In genomic region chr20:34570859-34571306, GRCh38 we compare ENCODE assay signal across 10 cellular contexts. TPM values are rescaled to one million over a fixed set of nuclear protein-coding genes. Genes with fewer than 3 reads are reported as not detected.
DNase-seq lines count a peak whose midpoint lies in the region; ATAC-seq and TF ChIP-seq lines count a peak whose summit lies in the region.
"Had no signal": no experiment of that assay in that cellular context is flagged by ENCODE, and none has a peak within 500 bp of the region (broad histone marks: within the 10 kb centered on the region; RNA-seq: fewer than 3 reads in every experiment).

No MANE protein-coding gene starts in this region.

- peak overlapping the region; percentile 51 for H3K27ac Mint-ChIP-seq in activated naive CD4-positive, alpha-beta T cell treated with anti-CD3 and anti-CD28 coated beads, Interleukin-2, amount 50 U/mL, for 24 hours
- H3K27ac Mint-ChIP-seq in endodermal cell = peak overlapping the region; percentile 28

- H3K4me3 ChIP-seq in RWPE2 (ENCODE audit: severe bottlenecking) (no peak overlapping the region), endodermal cell (ENCODE audit: low read length) (no peak overlapping the region), smooth muscle cell (no peak overlapping the region), thyroid gland (replicated peaks in 1 of 3) (no peak overlapping the region), BE2C (ENCODE audit: low read depth, low read length) (no peak overlapping the region)

- H3K9me3 ChIP-seq in RWPE2 (ENCODE audit: severe bottlenecking) (no peaks in the 10 kb centered on the region), endodermal cell (ENCODE audit: control insufficient read depth, low read length) (no peaks in the 10 kb centered on the region), smooth muscle cell (replicated peaks; ENCODE audit: low read depth) (no peaks in the 10 kb centered on the region), thyroid gland (no peaks in the 10 kb centered on the region), BE2C (no peaks in the 10 kb centered on the region)

- peak overlapping the region; percentile 23 for H3K4me2 ChIP-seq in smooth muscle cell

- no peak for TF ChIP-seq POLR2A in thyroid gland (IDR thresholded peaks at IDR 0.05)

- H2AFZ ChIP-seq in smooth muscle cell (ENCODE audit: low read depth) = no peak overlapping the region

- H3K27me3 Mint-ChIP-seq in activated naive CD4-positive, alpha-beta T cell treated with anti-CD3 and anti-CD28 coated beads, Interleukin-2, amount 50 U/mL, for 24 hours = no peaks in the 10 kb centered on the region
- H3K27me3 Mint-ChIP-seq in endodermal cell (ENCODE audit: insufficient read depth) = no peaks in the 10 kb centered on the region

- H3K36me3 ChIP-seq in RWPE2 (ENCODE audit: low read depth) (peaks cover 30% of the 10 kb centered on the region), endodermal cell (ENCODE audit: control insufficient read depth, insufficient read depth, low read length) (peaks cover 5% of the 10 kb centered on the region), smooth muscle cell (ENCODE audit: low read depth) (no peaks in the 10 kb centered on the region), thyroid gland (no peaks in the 10 kb centered on the region), BE2C (no peaks in the 10 kb centered on the region)

- no peaks in the 10 kb centered on the region for H3K4me1 ChIP-seq in RWPE2 (ENCODE audit: insufficient read depth, poor library complexity, severe bottlenecking)
- no peaks in the 10 kb centered on the region for H3K4me1 ChIP-seq in endodermal cell (ENCODE audit: control insufficient read depth, insufficient read depth, low read length)
- no peaks in the 10 kb centered on the region for H3K4me1 ChIP-seq in smooth muscle cell (ENCODE audit: low read depth)
- peaks cover 0 to 3% of the 10 kb centered on the region in 2 donors for H3K4me1 ChIP-seq in thyroid gland
- H3K4me1 ChIP-seq in BE2C = peaks cover 7% of the 10 kb centered on the region; the same call in 1 of the 2 replicates

- intact Hi-C loops in thyroid gland (cut with DNase I) = no loop called here

- WGBS in endodermal cell (ENCODE audit: insufficient coverage in 1 of 2, insufficient read length in 1 of 2), 2 experiments = 81 to 94% methylated on average over 3 of the region's 3 CpGs
- WGBS in smooth muscle cell (ENCODE audit: low lambda C conversion rate) = 11% methylated on average over 3 of the region's 3 CpGs
- WGBS in thyroid gland, 2 donors = 58 to 69% methylated on average over 3 of the region's 3 CpGs

- TF ChIP-seq CTCF in RWPE2 (IDR thresholded peaks at IDR 0.05; ENCODE audit: poor library complexity, severe bottlenecking) = no peak
- no peak for TF ChIP-seq CTCF in endodermal cell (conservative IDR thresholded peaks at IDR 0.05)
- TF ChIP-seq CTCF in smooth muscle cell (IDR thresholded peaks at IDR 0.05; ENCODE audit: borderline replicate concordance, insufficient read depth, poor library complexity, severe bottlenecking) = no peak
- TF ChIP-seq CTCF in thyroid gland (IDR thresholded peaks at IDR 0.05) = no peak
- no peak for TF ChIP-seq CTCF in BE2C (IDR thresholded peaks at IDR 0.05; ENCODE audit: low read depth, low read length)

- H3K9me3 Mint-ChIP-seq in activated naive CD4-positive, alpha-beta T cell treated with anti-CD3 and anti-CD28 coated beads, Interleukin-2, amount 50 U/mL, for 24 hours = no peaks in the 10 kb centered on the region
- H3K9me3 Mint-ChIP-seq in endodermal cell = no peaks in the 10 kb centered on the region

- H3K9ac ChIP-seq in endodermal cell (ENCODE audit: extremely low read depth, low read length, poor library complexity, severe bottlenecking) (no peak overlapping the region), smooth muscle cell (ENCODE audit: low read depth) (no peak overlapping the region)

- peaks cover 3% of the 10 kb centered on the region for H3K36me3 Mint-ChIP-seq in activated naive CD4-positive, alpha-beta T cell treated with anti-CD3 and anti-CD28 coated beads, Interleukin-2, amount 50 U/mL, for 24 hours
- H3K36me3 Mint-ChIP-seq in endodermal cell (ENCODE audit: low read depth) = peaks cover 32% of the 10 kb centered on the region

- no peak for DNase-seq in activated naive CD4-positive, alpha-beta T cell treated with anti-CD3 and anti-CD28 coated beads, Interleukin-2, amount 50 U/mL, for 16 hours
- DNase-seq in RWPE2 (ENCODE audit: low spot score) (peak; percentile 64), endodermal cell (peak; percentile 44), smooth muscle cell (lab: John Stamatoyannopoulos, UW; ENCODE audit: unreplicated experiment) (no peak), thyroid gland (no peak), BE2C (no peak)
- DNase-seq: activated CD4-positive, CD25-positive, alpha-beta regulatory T cell treated with anti-CD3 and anti-CD28 coated beads, Interleukin-2, amount 50 U/mL, for 72 hours; C1 segment of cervical spinal cord had no signal

- H4K20me1 ChIP-seq in smooth muscle cell (ENCODE audit: low read depth) = no peaks in the 10 kb centered on the region

- peaks cover 4% of the 10 kb centered on the region for H3F3A ChIP-seq in smooth muscle cell (ENCODE audit: low read depth)

- no peak overlapping the region for H3K4me3 Mint-ChIP-seq in activated naive CD4-positive, alpha-beta T cell treated with anti-CD3 and anti-CD28 coated beads, Interleukin-2, amount 50 U/mL, for 24 hours
- no peak overlapping the region for H3K4me3 Mint-ChIP-seq in endodermal cell

- peaks cover 5% of the 10 kb centered on the region for H3K4me1 Mint-ChIP-seq in activated naive CD4-positive, alpha-beta T cell treated with anti-CD3 and anti-CD28 coated beads, Interleukin-2, amount 50 U/mL, for 24 hours
- H3K4me1 Mint-ChIP-seq in endodermal cell = peaks cover 14% of the 10 kb centered on the region

- H3K27me3 ChIP-seq in RWPE2 (ENCODE audit: insufficient read depth, poor library complexity, severe bottlenecking) (no peaks in the 10 kb centered on the region), endodermal cell (ENCODE audit: control insufficient read depth, insufficient read depth, low read length, poor library complexity, severe bottlenecking) (no peaks in the 10 kb centered on the region), smooth muscle cell (ENCODE audit: low read depth) (no peaks in the 10 kb centered on the region), thyroid gland (no peaks in the 10 kb centered on the region), BE2C (no peaks in the 10 kb centered on the region)

- ATAC-seq in RWPE2 (ENCODE audit: low read depth) (no peak), GM18502 (IDR thresholded peaks at IDR 0.05; ENCODE audit: poor library complexity, unreplicated experiment) (no peak)

- H3K79me2 ChIP-seq in smooth muscle cell (ENCODE audit: low read depth) = no peaks in the 10 kb centered on the region

- H3K27ac ChIP-seq in RWPE2 (ENCODE audit: poor library complexity, severe bottlenecking) (no peak overlapping the region), endodermal cell (ENCODE audit: low read depth, low read length) (no peak overlapping the region), smooth muscle cell (ENCODE audit: low read depth) (peak overlapping the region; percentile 59), thyroid gland (no peak overlapping the region)

RNA-seq across cellular contexts. Expression of gene MAP1LC3A, which starts 12.4 kb away (rescaled TPM):
- 10 to 100 TPM; 19.0 to 41.6 TPM for total RNA-seq in endodermal cell
- polyA plus RNA-seq in endodermal cell (2013, experiment 1 of 2) = 31.0 TPM
- 29.1 TPM for polyA plus RNA-seq in endodermal cell (2013, experiment 2 of 2)
- 32.4 and 47.8 TPM in 2 replicates for total RNA-seq in smooth muscle cell
- polyA plus RNA-seq in smooth muscle cell = 84.0 and 95.4 TPM in 2 replicates
- total RNA-seq in thyroid gland = 100 to 1,000 TPM; 119 to 163 (median 130) TPM
- 6.6 TPM for polyA plus RNA-seq in BE2C (2012; ENCODE audit: insufficient read depth, insufficient read length, low read depth)

RNA-seq across cellular contexts. Expression of gene DYNLRB1, which starts 54.7 kb away (rescaled TPM):
- total RNA-seq in endodermal cell = 100 to 1,000 TPM; 194 to 213 TPM
- 214 TPM for polyA plus RNA-seq in endodermal cell (2013, experiment 1 of 2)
- polyA plus RNA-seq in endodermal cell (2013, experiment 2 of 2) = 205 TPM
- 185 and 224 TPM in 2 replicates for total RNA-seq in smooth muscle cell
- polyA plus RNA-seq in smooth muscle cell = 202 and 266 TPM in 2 replicates
- total RNA-seq in thyroid gland = 100 to 1,000 TPM; 119 to 231 (median 210) TPM
- polyA plus RNA-seq in BE2C (2012; ENCODE audit: insufficient read depth, insufficient read length, low read depth) = 526 TPM

Comparison
In these comparisons a context has a peak if more than half of its experiments do, and no peak if none do; other contexts are left out.
1. DNase-seq: peak in RWPE2 (single experiment) and endodermal cell (single experiment); none in activated naive CD4-positive, alpha-beta T cell treated with anti-CD3 and anti-CD28 coated beads, Interleukin-2, amount 50 U/mL, for 16 hours (single experiment), smooth muscle cell (single experiment), thyroid gland (0 of 2) and BE2C (single experiment).